In genomic region chr14:74912801-74913200, GRCh38 we compare ENCODE assay signal across 23 cellular contexts. TPM values are rescaled to one million over a fixed set of nuclear protein-coding genes. Genes with fewer than 3 reads are reported as not detected.
DNase-seq lines count a peak whose midpoint lies in the region; ATAC-seq, FAIRE-seq and TF ChIP-seq lines count a peak whose summit lies in the region.
"Had no signal": no experiment of that assay in that cellular context is flagged by ENCODE, and none has a peak within 500 bp of the region (broad histone marks: within the 10 kb centered on the region; RNA-seq: fewer than 3 reads in every experiment).

No MANE protein-coding gene starts in this region.

- no peaks in the 10 kb centered on the region for H3K27me3 ChIP-seq in neural progenitor cell
- H3K27me3 ChIP-seq: BE2C had no signal

- no peaks in the 10 kb centered on the region for H3K9me3 ChIP-seq in neural progenitor cell (ENCODE audit: low read depth)
- H3K9me3 ChIP-seq: BE2C had no signal

- H3K36me3 ChIP-seq in neural progenitor cell = no peaks in the 10 kb centered on the region
- H3K36me3 ChIP-seq: BE2C had no signal

- H3K4me2 ChIP-seq in neural progenitor cell = no peak overlapping the region
- H3K4me2 ChIP-seq: GM23338 had no signal

- H3K27ac Mint-ChIP-seq in WTC11 (no peak overlapping the region), neural progenitor cell (peak overlapping the region; percentile 50)
- H3K27ac Mint-ChIP-seq in stimulated activated effector memory CD8-positive, alpha-beta T cell treated with anti-CD3 and anti-CD28 coated beads, Interleukin-12 subunit alpha, Interleukin-12 subunit beta, amount 100 ng/mL, for 72 hours = peak overlapping the region; percentile 43
- H3K27ac Mint-ChIP-seq: CD4-positive, CD25-positive, alpha-beta regulatory T cell; CD8-positive, alpha-beta memory T cell had no signal

- H3K9me3 Mint-ChIP-seq in WTC11 = no peaks in the 10 kb centered on the region
- no peaks in the 10 kb centered on the region for H3K9me3 Mint-ChIP-seq in neural progenitor cell
- H3K9me3 Mint-ChIP-seq in stimulated activated effector memory CD8-positive, alpha-beta T cell treated with anti-CD3 and anti-CD28 coated beads, Interleukin-12 subunit alpha, Interleukin-12 subunit beta, amount 100 ng/mL, for 72 hours = no peaks in the 10 kb centered on the region
- H3K9me3 Mint-ChIP-seq: CD4-positive, CD25-positive, alpha-beta regulatory T cell; CD8-positive, alpha-beta memory T cell; GM23338 had no signal

- H3K4me1 Mint-ChIP-seq in WTC11 (peaks cover 6% of the 10 kb centered on the region), neural progenitor cell (peaks cover 13% of the 10 kb centered on the region)
- H3K4me1 Mint-ChIP-seq in stimulated activated effector memory CD8-positive, alpha-beta T cell treated with anti-CD3 and anti-CD28 coated beads, Interleukin-12 subunit alpha, Interleukin-12 subunit beta, amount 100 ng/mL, for 72 hours = no peaks in the 10 kb centered on the region
- H3K4me1 Mint-ChIP-seq: CD8-positive, alpha-beta memory T cell had no signal

- H3K4me1 ChIP-seq in neural progenitor cell = no peaks in the 10 kb centered on the region
- H3K4me1 ChIP-seq: BE2C had no signal

- POLR2A ChIA-PET in WTC11 (lab: Charles Lee) = no interaction called here
- POLR2A ChIA-PET in HEK293T (lab: Yijun Ruan, JAX) = no interaction called here

- no peak for TF ChIP-seq CTCF in WTC11 (IDR thresholded peaks at IDR 0.05)
- TF ChIP-seq CTCF in neural progenitor cell (IDR thresholded peaks at IDR 0.05) = no peak

- no peaks in the 10 kb centered on the region for H4K20me1 ChIP-seq in neural progenitor cell (ENCODE audit: low read depth)

- H3K36me3 Mint-ChIP-seq in WTC11 = no peaks in the 10 kb centered on the region
- H3K36me3 Mint-ChIP-seq in neural progenitor cell = no peaks in the 10 kb centered on the region
- no peaks in the 10 kb centered on the region for H3K36me3 Mint-ChIP-seq in stimulated activated effector memory CD8-positive, alpha-beta T cell treated with anti-CD3 and anti-CD28 coated beads, Interleukin-12 subunit alpha, Interleukin-12 subunit beta, amount 100 ng/mL, for 72 hours
- H3K36me3 Mint-ChIP-seq: CD4-positive, CD25-positive, alpha-beta regulatory T cell; CD8-positive, alpha-beta memory T cell had no signal

- DNase-seq in WTC11 (ENCODE audit: low spot score) (no peak), neural progenitor cell (ENCODE audit: low spot score) (no peak), HTR-8/SVneo (ENCODE audit: insufficient read length, low spot score) (no peak), HEK293T (ENCODE audit: extremely low spot score) (no peak), epidermal melanocyte (ENCODE audit: insufficient read length, low spot score) (no peak)
- DNase-seq in stimulated activated effector memory CD8-positive, alpha-beta T cell treated with anti-CD3 and anti-CD28 coated beads, Interleukin-12 subunit alpha, Interleukin-12 subunit beta, amount 100 ng/mL, for 72 hours (ENCODE audit: low spot score in 2 of 2) = no peak
- DNase-seq: ACHN; BE2C; C1 segment of cervical spinal cord; CD4-positive, CD25-positive, alpha-beta regulatory T cell; CD8-positive, alpha-beta memory T cell; COR-L47; DMS 273 treated with DMSO at 0.1 percent for 48 hours; DMS53; DND-41; EL had no signal

- no peaks in the 10 kb centered on the region for H3F3A ChIP-seq in neural progenitor cell (ENCODE audit: low read depth)

- no peak overlapping the region for H3K9ac ChIP-seq in neural progenitor cell

- no peak for FAIRE-seq in HTR-8/SVneo (lab: Jason Lieb, UNC)
- FAIRE-seq: A204.1, GM12878, H54, HepG2 had no signal

- H3K79me2 ChIP-seq in neural progenitor cell (ENCODE audit: low read depth) = no peaks in the 10 kb centered on the region

- CTCF ChIA-PET in WTC11 (lab: Charles Lee) = interaction anchor here (1.6 to 2.4 kb wide), 2 partner anchors 32 to 151 kb away, joined by 4 to 5 read pairs; partner anchors contain the start of gene ACYP1
- CTCF ChIA-PET in HEK293T (lab: Yijun Ruan, JAX) = no interaction called here

- H3K4me3 Mint-ChIP-seq in WTC11 = no peak overlapping the region
- no peak overlapping the region for H3K4me3 Mint-ChIP-seq in neural progenitor cell
- no peak overlapping the region for H3K4me3 Mint-ChIP-seq in stimulated activated effector memory CD8-positive, alpha-beta T cell treated with anti-CD3 and anti-CD28 coated beads, Interleukin-12 subunit alpha, Interleukin-12 subunit beta, amount 100 ng/mL, for 72 hours
- H3K4me3 Mint-ChIP-seq: CD4-positive, CD25-positive, alpha-beta regulatory T cell; CD8-positive, alpha-beta memory T cell; GM23338 had no signal

- no peak overlapping the region for H3K4me3 ChIP-seq in neural progenitor cell
- H3K4me3 ChIP-seq: GM12878, GM23338 had no signal

- H3K27ac ChIP-seq in neural progenitor cell = no peak overlapping the region

- no peaks in the 10 kb centered on the region for H3K27me3 Mint-ChIP-seq in WTC11 (ENCODE audit: low read depth)
- peaks cover 9% of the 10 kb centered on the region for H3K27me3 Mint-ChIP-seq in neural progenitor cell (ENCODE audit: insufficient read depth, low read depth)
- H3K27me3 Mint-ChIP-seq: CD4-positive, CD25-positive, alpha-beta regulatory T cell; CD8-positive, alpha-beta memory T cell had no signal

- no peak overlapping the region for H2AFZ ChIP-seq in neural progenitor cell (replicated peaks)
- H2AFZ ChIP-seq: GM23338 had no signal

- no peak for ATAC-seq in WTC11
- no peak for ATAC-seq in stimulated activated effector memory CD8-positive, alpha-beta T cell treated with anti-CD3 and anti-CD28 coated beads, Interleukin-12 subunit alpha, Interleukin-12 subunit beta, amount 100 ng/mL, for 72 hours
- ATAC-seq: GM12878, GM23338, HCT116, HepG2 had no signal

TF ChIP-seq in WTC11, 78 proteins besides CTCF, POLR2A, EP300 and RAD21 (continues in another document):
- TF ChIP-seq FOXJ3 (CRISPR knock-in tag; IDR thresholded peaks at IDR 0.05; ENCODE audit: borderline replicate concordance) (no peak), ATF6 (CRISPR knock-in tag; IDR thresholded peaks at IDR 0.05) (no peak), RELA (CRISPR knock-in tag; IDR thresholded peaks at IDR 0.05; ENCODE audit: borderline replicate concordance) (0 out of 2 replicates have a peak, but pooled peaks have one; percentile 33)

TF ChIP-seq in HEK293T, 16 proteins besides CTCF, POLR2A, EP300 and RAD21:
- TF ChIP-seq FOXM1 (IDR thresholded peaks at IDR 0.05; ENCODE audit: borderline replicate concordance) = no peak
- no peak for TF ChIP-seq HDGF (IDR thresholded peaks at IDR 0.05; ENCODE audit: borderline replicate concordance)
- no peak for TF ChIP-seq CTBP1 (IDR thresholded peaks at IDR 0.05; ENCODE audit: borderline replicate concordance)
- TF ChIP-seq TARDBP (IDR thresholded peaks at IDR 0.05) = no peak
- TF ChIP-seq LEF1 (IDR thresholded peaks at IDR 0.05; ENCODE audit: borderline replicate concordance) = no peak
- TF ChIP-seq FOXA1 (IDR thresholded peaks at IDR 0.05) = no peak
- no peak for TF ChIP-seq L3MBTL2 (conservative IDR thresholded peaks at IDR 0.05)
- TF ChIP-seq NFRKB (IDR thresholded peaks at IDR 0.05) = no peak

RNA-seq across cellular contexts. Expression of gene RPS6KL1, which starts 10.3 kb away (rescaled TPM):
- total RNA-seq in WTC11 (2021) = 10.6 to 12.6 TPM (median 12.2 TPM) in 3 replicates
- total RNA-seq in neural progenitor cell (ENCODE audit: low replicate concordance) = 6.4 and 15.1 TPM in 2 replicates

RNA-seq across cellular contexts. Expression of gene DLST, which starts 31.1 kb away (rescaled TPM):
- total RNA-seq in WTC11 (2021) (112 to 121 TPM (median 119 TPM) in 3 replicates), neural progenitor cell (ENCODE audit: low replicate concordance) (52.2 and 60.7 TPM in 2 replicates)

RNA-seq across cellular contexts. Expression of gene PROX2, which starts 36.9 kb away (rescaled TPM):
- total RNA-seq in WTC11 (2021) (0.04 to 0.27 TPM in 2 of 3 replicates, not detected in the other), neural progenitor cell (ENCODE audit: low replicate concordance) (not detected in 2 replicates)
- total RNA-seq: CD4-positive, CD25-positive, alpha-beta regulatory T cell; G401; GM23338; HepG2 had no signal

RNA-seq across cellular contexts. Expression of gene PGF, which starts 42.6 kb away (rescaled TPM):
- 5.0 to 6.7 TPM (median 6.5 TPM) in 3 replicates for total RNA-seq in WTC11 (2021)
- total RNA-seq in neural progenitor cell (ENCODE audit: low replicate concordance) = 1.0 and 2.1 TPM in 2 replicates
- total RNA-seq: CD4-positive, CD25-positive, alpha-beta regulatory T cell had no signal
